Comparison of ENCODE assay signal across 8 cellular contexts in genomic region chr1:214446772-214447556, GRCh38.
A peak's percentile ranks its signal among the peaks of the same experiment; 100 is the strongest.
DNase-seq lines count a peak whose midpoint lies in the region; ATAC-seq and TF ChIP-seq lines count a peak whose summit lies in the region.

No MANE protein-coding gene starts in this region.

- peak overlapping the region; percentile 64 for H3K4me2 ChIP-seq in hepatocyte

- H3K4me3 ChIP-seq in hepatocyte (no peak overlapping the region), stomach (no peak overlapping the region), testis (no peak overlapping the region)
- no peak overlapping the region for H3K4me3 ChIP-seq in effector memory CD4-positive, alpha-beta T cell (ENCODE audit: insufficient read depth, low read depth, low read length, poor library complexity, severe bottlenecking)

- TF ChIP-seq POLR2A in stomach (IDR thresholded peaks at IDR 0.05) = no peak
- no peak for TF ChIP-seq POLR2A in testis (IDR thresholded peaks at IDR 0.05)

- TF ChIP-seq EP300 in stomach (IDR thresholded peaks at IDR 0.05) = no peak

- H3K4me1 ChIP-seq in hepatocyte (ENCODE audit: insufficient read depth) (peaks cover 25% of the 10 kb centered on the region), stomach (peaks cover 14 to 45% (median 31%) of the 10 kb centered on the region in 4 donors), testis (no peaks in the 10 kb centered on the region)
- H3K4me1 ChIP-seq in effector memory CD4-positive, alpha-beta T cell (ENCODE audit: control insufficient read depth, insufficient read depth, low read length, poor library complexity, severe bottlenecking) = no peaks in the 10 kb centered on the region

- H3K36me3 ChIP-seq in hepatocyte (replicated peaks; ENCODE audit: insufficient read depth, low read depth) = no peaks in the 10 kb centered on the region
- H3K36me3 ChIP-seq in stomach = no peaks in the 10 kb centered on the region
- no peaks in the 10 kb centered on the region for H3K36me3 ChIP-seq in effector memory CD4-positive, alpha-beta T cell (ENCODE audit: control insufficient read depth, insufficient read depth, low read length)
- no peaks in the 10 kb centered on the region for H3K36me3 ChIP-seq in testis (ENCODE audit: low read depth, missing control alignments)

- peak; percentile 88 for ATAC-seq in GM18867 (IDR thresholded peaks at IDR 0.05; ENCODE audit: unreplicated experiment)
- peak; percentile 80 for ATAC-seq in HG03280 (IDR thresholded peaks at IDR 0.05; ENCODE audit: unreplicated experiment)

- H3K27ac ChIP-seq in hepatocyte = peak overlapping the region; percentile 65
- H3K27ac ChIP-seq in stomach = peak overlapping the region in 4 of 5 donors; percentile 20 to 82 (median 54)
- no peak overlapping the region for H3K27ac ChIP-seq in effector memory CD4-positive, alpha-beta T cell (ENCODE audit: insufficient read depth, low read length, poor library complexity, severe bottlenecking)
- no peak overlapping the region for H3K27ac ChIP-seq in testis

- no peaks in the 10 kb centered on the region for H3K9me2 ChIP-seq in hepatocyte (replicated peaks; ENCODE audit: insufficient read depth)

- peaks cover 18% of the 10 kb centered on the region for H3K79me2 ChIP-seq in hepatocyte

- intact Hi-C loops in stomach (cut with DNase I; ENCODE audit: low total_unique reads) (no loop called here), testis (cut with DNase I; ENCODE audit: low total_unique reads) (no loop called here)

- no peaks in the 10 kb centered on the region for H3K27me3 ChIP-seq in hepatocyte
- H3K27me3 ChIP-seq in stomach = no peaks in the 10 kb centered on the region
- no peaks in the 10 kb centered on the region for H3K27me3 ChIP-seq in effector memory CD4-positive, alpha-beta T cell (replicated peaks; ENCODE audit: control insufficient read depth, insufficient read depth, low read length, poor library complexity, severe bottlenecking)
- no peaks in the 10 kb centered on the region for H3K27me3 ChIP-seq in testis

- TF ChIP-seq CTCF in hepatocyte (IDR thresholded peaks at IDR 0.05; ENCODE audit: poor library complexity) (no peak), stomach (IDR thresholded peaks at IDR 0.05) (no peak), testis (IDR thresholded peaks at IDR 0.05) (no peak)

- H3K9me3 ChIP-seq in hepatocyte (ENCODE audit: low read depth) (no peaks in the 10 kb centered on the region), stomach (no peaks in the 10 kb centered on the region), testis (no peaks in the 10 kb centered on the region)
- no peaks in the 10 kb centered on the region for H3K9me3 ChIP-seq in effector memory CD4-positive, alpha-beta T cell (ENCODE audit: control insufficient read depth, low read length)

- no peaks in the 10 kb centered on the region for H4K20me1 ChIP-seq in hepatocyte (ENCODE audit: insufficient read depth, poor library complexity, severe bottlenecking)

- H2AFZ ChIP-seq in hepatocyte = no peak overlapping the region

- WGBS in hepatocyte (ENCODE audit: low lambda C conversion rate, missing lambda C conversion rate) = 30% methylated on average over 8 of the region's 8 CpGs
- WGBS in stomach, 5 donors = 36 to 46% (median 41%) methylated on average over 8 of the region's 8 CpGs
- WGBS in testis, 2 donors = 80 to 86% methylated on average over 8 of the region's 8 CpGs

- DNase-seq in SW 1271 (lab: John Stamatoyannopoulos, UW) = peak; percentile 87 to 93
- DNase-seq in hepatocyte (ENCODE audit: low spot score) = peak; percentile 76
- DNase-seq in stomach = peak; percentile 62
- DNase-seq in activated CD4-positive, alpha-beta T cell treated with anti-CD3 and anti-CD28 coated beads, Interleukin-2, amount 50 U/mL, for 4 hours = no peak
- DNase-seq in effector memory CD4-positive, alpha-beta T cell = no peak
- DNase-seq in testis = no peak

Comparison
In these comparisons a context has a peak if more than half of its experiments do, and no peak if none do; other contexts are left out.
1. DNase-seq: peak in SW 1271 (2 of 2), hepatocyte (single experiment) and stomach (single experiment); none in activated CD4-positive, alpha-beta T cell treated with anti-CD3 and anti-CD28 coated beads, Interleukin-2, amount 50 U/mL, for 4 hours (0 of 2), effector memory CD4-positive, alpha-beta T cell (0 of 3) and testis (single experiment).
2. H3K27ac ChIP-seq: peak in hepatocyte (single experiment) and stomach (4 of 5); none in effector memory CD4-positive, alpha-beta T cell (single experiment) and testis (0 of 2).